In the genomic region with DNA sequence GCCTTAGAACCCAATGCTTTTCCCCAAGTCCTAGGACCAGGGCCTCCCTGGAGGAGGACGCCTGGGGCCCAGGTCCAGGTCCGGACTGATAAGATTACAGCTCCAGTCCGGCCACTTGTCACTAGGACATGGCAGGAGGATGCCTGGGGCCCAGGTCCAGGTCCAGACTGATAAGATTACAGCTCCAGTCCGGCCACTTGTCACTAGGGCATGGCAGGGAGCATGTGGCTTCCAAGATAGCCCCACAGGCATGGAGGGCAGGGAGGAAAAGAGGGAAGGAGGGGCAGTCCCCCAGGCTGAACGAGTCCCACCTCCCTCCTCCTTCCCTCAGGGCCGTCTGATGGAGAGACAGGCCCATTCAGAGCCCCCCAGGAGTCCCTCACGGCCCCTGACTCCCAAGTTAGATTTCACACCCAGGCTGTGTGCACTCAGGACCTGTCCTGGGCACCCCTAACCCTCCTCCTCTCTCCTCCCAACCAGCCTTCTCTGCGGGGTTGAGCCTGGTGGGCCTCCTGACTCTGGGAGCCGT, we compare ENCODE assay signal across 11 cellular contexts. TPM values are rescaled to one million over a fixed set of nuclear protein-coding genes. Genes with fewer than 3 reads are reported as not detected.
DNase-seq lines count a peak whose midpoint lies in the region; ATAC-seq and TF ChIP-seq lines count a peak whose summit lies in the region.
"Had no signal": no experiment of that assay in that cellular context is flagged by ENCODE, and none has a peak within 500 bp of the region (broad histone marks: within the 10 kb centered on the region; RNA-seq: fewer than 3 reads in every experiment).

No MANE protein-coding gene starts in this region.

- no peak overlapping the region for H2AFZ ChIP-seq in GM23338

- no peaks in the 10 kb centered on the region for H3K4me1 ChIP-seq in mesendoderm (ENCODE audit: control insufficient read depth, low read depth, low read length)
- H3K4me1 ChIP-seq in transverse colon: peaks cover 16 to 54% (median 29%) of the 10 kb centered on the region in 4 donors
- H3K4me1 ChIP-seq in GM23338 (ENCODE audit: insufficient read depth): no peaks in the 10 kb centered on the region

- H3K23ac ChIP-seq in mesendoderm (ENCODE audit: low read length): no peak overlapping the region

- no peak for DNase-seq in activated T-cell treated with anti-CD3 and anti-CD28 coated beads, Interleukin-2, amount 50 U/mL, for 4 hours
- DNase-seq in activated T-cell treated with anti-CD3 and anti-CD28 coated beads, Interleukin-2, amount 50 U/mL, for 1 hour: no peak
- peak; percentile 34 for DNase-seq in mesendoderm
- DNase-seq in transverse colon: no peak
- no peak for DNase-seq in HuH-7 (ENCODE audit: low spot score)
- DNase-seq in GM23338 (ENCODE audit: low spot score): no peak
- DNase-seq: glutamatergic neuron, NCI-H2029 treated with DMSO at 0.1 percent for 48 hours had no signal

- H3K4ac ChIP-seq in mesendoderm (ENCODE audit: low read depth, low read length): no peak overlapping the region

- WGBS in mesendoderm (ENCODE audit: extremely low coverage, insufficient coverage, low lambda C conversion rate): no CpG with 5 or more reads among the region's 9 CpGs
- 73% methylated on average over 9 of the region's 9 CpGs; no CpG with 5 or more reads in 1 of the 2 donors for WGBS in transverse colon (ENCODE audit: low coverage in 1 of 2), 2 donors

- H3K4me1 Mint-ChIP-seq in activated T-cell treated with anti-CD3 and anti-CD28 coated beads, Interleukin-2, amount 50 U/mL, for 4 hours (ENCODE audit: low read depth): peaks cover 62% of the 10 kb centered on the region
- peaks cover 26% of the 10 kb centered on the region for H3K4me1 Mint-ChIP-seq in brain
- peaks cover 7% of the 10 kb centered on the region for H3K4me1 Mint-ChIP-seq in GM23338

- H3K27ac Mint-ChIP-seq in brain (peak overlapping the region in 3 of 5 experiments; percentile 50 to 87 (median 58)), GM23338 (no peak overlapping the region)

- no peaks in the 10 kb centered on the region for H3K79me1 ChIP-seq in mesendoderm (ENCODE audit: low read length)

- H2BK5ac ChIP-seq in mesendoderm (ENCODE audit: low read length): no peak overlapping the region

- no peak overlapping the region for H4K8ac ChIP-seq in mesendoderm (ENCODE audit: low read depth, low read length)

- H3K27ac ChIP-seq in mesendoderm (ENCODE audit: low read depth, low read length): no peak overlapping the region
- peak overlapping the region in 3 of 4 donors; percentile 40 to 94 (median 84) for H3K27ac ChIP-seq in transverse colon
- H3K27ac ChIP-seq in GM23338 (ENCODE audit: low read depth): no peak overlapping the region

- intact Hi-C loops in transverse colon (cut with DNase I; ENCODE audit: low total_unique reads): loop anchor here (2.0 kb wide), 1 partner anchor 117 kb away; no protein-coding TSS in a partner anchor

- H2BK120ac ChIP-seq in mesendoderm (ENCODE audit: low read depth, low read length): no peak overlapping the region

- H3K4me3 Mint-ChIP-seq in activated T-cell treated with anti-CD3 and anti-CD28 coated beads, Interleukin-2, amount 50 U/mL, for 4 hours: peak overlapping the region; percentile 87
- H3K4me3 Mint-ChIP-seq in brain (no peak overlapping the region), GM23338 (no peak overlapping the region)
- H3K4me3 Mint-ChIP-seq: neural crest cell had no signal

- no peaks in the 10 kb centered on the region for H3K9me2 ChIP-seq in GM23338 (ENCODE audit: insufficient read depth)

- H3K18ac ChIP-seq in mesendoderm (ENCODE audit: low read length): no peak overlapping the region

- in situ Hi-C loops in transverse colon (cut with MboI; ENCODE audit: low pct_ligation_motif_present in 1 of 4, low pct_unique_long_range_greater_than_20kb in 1 of 4, low sequenced_read_pairs in 3 of 4): loop anchor here in 1 of 4 donors (25.0 kb wide), 1 partner anchor 584 kb away; a partner anchor contains a TSS

- no peaks in the 10 kb centered on the region for H3K27me3 ChIP-seq in mesendoderm (ENCODE audit: insufficient read depth, low read length, poor library complexity)
- no peaks in the 10 kb centered on the region for H3K27me3 ChIP-seq in transverse colon
- no peaks in the 10 kb centered on the region for H3K27me3 ChIP-seq in GM23338 (ENCODE audit: insufficient read depth)

- H3K56ac ChIP-seq in mesendoderm (ENCODE audit: low read length): no peak overlapping the region

- H3K79me2 ChIP-seq in mesendoderm (ENCODE audit: control insufficient read depth, insufficient read depth, low read length) (no peaks in the 10 kb centered on the region), GM23338 (replicated peaks; ENCODE audit: insufficient read depth) (no peaks in the 10 kb centered on the region)

- no peak overlapping the region for H3K9ac ChIP-seq in mesendoderm (ENCODE audit: low read length)

- no peaks in the 10 kb centered on the region for H3K36me3 Mint-ChIP-seq in activated T-cell treated with anti-CD3 and anti-CD28 coated beads, Interleukin-2, amount 50 U/mL, for 4 hours (ENCODE audit: insufficient read depth)
- H3K36me3 Mint-ChIP-seq in brain: no peaks in the 10 kb centered on the region
- H3K36me3 Mint-ChIP-seq in GM23338 (ENCODE audit: low read depth): no peaks in the 10 kb centered on the region

- no peak overlapping the region for H3K4me2 ChIP-seq in mesendoderm (ENCODE audit: low read length)
- no peak overlapping the region for H3K4me2 ChIP-seq in GM23338

- no peaks in the 10 kb centered on the region for H3F3A ChIP-seq in GM23338 (replicated peaks; ENCODE audit: low read depth)

- H3K36me3 ChIP-seq in mesendoderm (ENCODE audit: control insufficient read depth, insufficient read depth, low read length) (no peaks in the 10 kb centered on the region), transverse colon (no peaks in the 10 kb centered on the region), GM23338 (ENCODE audit: insufficient read depth) (no peaks in the 10 kb centered on the region)

- no peak overlapping the region for H4K5ac ChIP-seq in mesendoderm (ENCODE audit: low read length)

- TF ChIP-seq EP300 in transverse colon (IDR thresholded peaks at IDR 0.05; ENCODE audit: low read depth): no peak

- TF ChIP-seq CTCF in brain (conservative IDR thresholded peaks at IDR 0.05) (no peak), transverse colon (IDR thresholded peaks at IDR 0.05) (no peak), GM23338 (conservative IDR thresholded peaks at IDR 0.05; ENCODE audit: low read depth in 2 of 2) (no peak)

- H3K9me3 Mint-ChIP-seq in activated T-cell treated with anti-CD3 and anti-CD28 coated beads, Interleukin-2, amount 50 U/mL, for 4 hours: no peaks in the 10 kb centered on the region
- no peaks in the 10 kb centered on the region for H3K9me3 Mint-ChIP-seq in brain
- H3K9me3 Mint-ChIP-seq in GM23338: no peaks in the 10 kb centered on the region
- H3K9me3 Mint-ChIP-seq: neural crest cell had no signal

- H4K20me1 ChIP-seq in GM23338 (replicated peaks; ENCODE audit: insufficient read depth): no peaks in the 10 kb centered on the region

- H3K27me3 Mint-ChIP-seq in activated T-cell treated with anti-CD3 and anti-CD28 coated beads, Interleukin-2, amount 50 U/mL, for 4 hours (ENCODE audit: low read depth): no peaks in the 10 kb centered on the region
- peaks cover 4% of the 10 kb centered on the region for H3K27me3 Mint-ChIP-seq in brain
- H3K27me3 Mint-ChIP-seq in GM23338 (ENCODE audit: insufficient read depth, low read depth, poor library complexity): peaks cover 2% of the 10 kb centered on the region

- no peak for ATAC-seq in activated T-cell treated with anti-CD3 and anti-CD28 coated beads, Interleukin-2, amount 50 U/mL, for 4 hours
- ATAC-seq in GM23338: no peak
- ATAC-seq in HG02970 (IDR thresholded peaks at IDR 0.05; ENCODE audit: low FRiP score, unreplicated experiment): no peak

- no peak for TF ChIP-seq POLR2A in transverse colon (IDR thresholded peaks at IDR 0.05)

- H3K4me3 ChIP-seq in mesendoderm (ENCODE audit: low read length): no peak overlapping the region
- no peak overlapping the region for H3K4me3 ChIP-seq in transverse colon
- H3K4me3 ChIP-seq in GM23338: no peak overlapping the region

- no peak overlapping the region for H2AK5ac ChIP-seq in mesendoderm (ENCODE audit: low read length)

- H3K9me3 ChIP-seq in transverse colon: no peaks in the 10 kb centered on the region

- no peak overlapping the region for H2BK15ac ChIP-seq in mesendoderm (replicated peaks; ENCODE audit: low read depth)

TF ChIP-seq in GM23338, 12 proteins besides CTCF, POLR2A, EP300 and RAD21 (continues in another document):
- no peak for TF ChIP-seq ZNF331 (CRISPR knock-in tag; IDR thresholded peaks at IDR 0.05; ENCODE audit: low read depth)
- TF ChIP-seq NANOG (IDR thresholded peaks at IDR 0.05; ENCODE audit: borderline replicate concordance): no peak
- no peak for TF ChIP-seq JUNB (IDR thresholded peaks at IDR 0.05; ENCODE audit: unreplicated experiment)

RNA-seq across cellular contexts. Expression of a gene that starts 1.9 kb away (rescaled TPM):
- 1 to 10 TPM; 2.9 to 4.6 (median 4.3) TPM for total RNA-seq in activated T-cell treated with anti-CD3 and anti-CD28 coated beads, Interleukin-2, amount 50 U/mL, for 4 hours
- polyA plus RNA-seq in brain (ENCODE audit: insufficient read depth, low read depth, low replicate concordance): not detected
- polyA plus RNA-seq in mesendoderm (2013, experiment 1 of 2): not detected
- polyA plus RNA-seq in mesendoderm (2013, experiment 2 of 2): not detected
- under 1 TPM in 2 of 4 donors, not detected in 2; 0.16 to 0.96 TPM for total RNA-seq in transverse colon
- total RNA-seq in GM23338 (2014; rRNA removed; shearing (Covaris generic)): not detected in 2 replicates
- polyA plus RNA-seq in GM23338 (2016; fragmentation: Nextera tagmentation; extraction: Ambion mirVana): not detected in 2 replicates
- total RNA-seq: neural crest cell had no signal

RNA-seq across cellular contexts. Expression of a gene that starts 2.0 kb away (rescaled TPM):
- 1 to 10 TPM; 1.3 to 2.9 (median 1.8) TPM for total RNA-seq in activated T-cell treated with anti-CD3 and anti-CD28 coated beads, Interleukin-2, amount 50 U/mL, for 4 hours
- polyA plus RNA-seq in brain (ENCODE audit: insufficient read depth, low read depth, low replicate concordance) (not detected), GM23338 (2016; fragmentation: Nextera tagmentation; extraction: Ambion mirVana) (not detected in 2 replicates)
- polyA plus RNA-seq in mesendoderm (2013, experiment 1 of 2): not detected
- polyA plus RNA-seq in mesendoderm (2013, experiment 2 of 2): not detected
- total RNA-seq in transverse colon: under 1 TPM in 1 of 4 donors, not detected in 3; 0.27 TPM
- not detected in 2 replicates for total RNA-seq in GM23338 (2014; rRNA removed; shearing (Covaris generic))
- total RNA-seq: neural crest cell had no signal

RNA-seq across cellular contexts. Expression of a gene that starts 33.3 kb away (rescaled TPM):
- 1 to 10 TPM; 1.2 to 2.4 (median 1.7) TPM for total RNA-seq in activated T-cell treated with anti-CD3 and anti-CD28 coated beads, Interleukin-2, amount 50 U/mL, for 4 hours
- polyA plus RNA-seq in brain (ENCODE audit: insufficient read depth, low read depth, low replicate concordance) (6.5 TPM), GM23338 (2016; fragmentation: Nextera tagmentation; extraction: Ambion mirVana) (0.57 and 0.73 TPM in 2 replicates)
- polyA plus RNA-seq in mesendoderm (2013, experiment 1 of 2): 0.10 TPM
- 0.17 TPM for polyA plus RNA-seq in mesendoderm (2013, experiment 2 of 2)
- 10 to 100 TPM in 1 of 4 donors, 1 to 10 TPM in 2, not detected in 1; 2.3 to 14.7 (median 3.0) TPM for total RNA-seq in transverse colon
- total RNA-seq in GM23338 (2014; rRNA removed; shearing (Covaris generic)): 1.6 and 2.6 TPM in 2 replicates

Comparison
In these comparisons a context has a peak if more than half of its experiments do, and no peak if none do; other contexts are left out.
1. H3K27ac ChIP-seq: peak in transverse colon (3 of 4); none in mesendoderm (single experiment) and GM23338 (single experiment).